23 cellular contexts compared by ENCODE assay signal in genomic region chr2:67032091-67032490, GRCh38.
"Had no signal": no experiment of that assay in that cellular context is flagged by ENCODE, and none has a peak within 500 bp of the region (broad histone marks: within the 10 kb centered on the region; RNA-seq: fewer than 3 reads in every experiment).

No MANE protein-coding gene starts in this region.

- H3K27ac Mint-ChIP-seq: activated B cell treated with CpG ODN at 0.5 μM for 24 hours; activated CD4-positive, alpha-beta memory T cell treated with anti-CD3 and anti-CD28 coated beads, Interleukin-2, amount 10 ng/mL, durations not matched to agents 7 days and 5 days; activated naive CD4-positive, alpha-beta T cell treated with anti-CD3 and anti-CD28 coated beads, Interleukin-2, amount 50 U/mL, for 72 hours; activated T-helper 1 cell treated with anti-CD3 and anti-CD28 coated beads, Interleukin-12 subunit alpha, Interleukin-12 subunit beta, Interleukin-2, Interleukin-4 antibody, amounts not matched to agents 30 ng/mL and 10 ng/mL and 1 ng/mL, durations not matched to agents 14 hours and 24 hours and 36 hours; natural killer cell treated with Interleukin-12 subunit alpha and Interleukin-12 subunit beta and Interleukin-15 and Interleukin-18, amount 100 ng/mL, for 72 hours; T-helper 1 cell treated with Interleukin-12 subunit alpha and Interleukin-12 subunit beta and Interleukin-4 antibody, amounts not matched to agents 30 μg/mL and 1 μg/mL, for 36 hours; type B pancreatic cell had no signal

- H3K36me3 Mint-ChIP-seq: activated naive CD4-positive, alpha-beta T cell treated with anti-CD3 and anti-CD28 coated beads, Interleukin-2, amount 50 U/mL, for 72 hours; natural killer cell treated with Interleukin-12 subunit alpha and Interleukin-12 subunit beta and Interleukin-15 and Interleukin-18, amount 100 ng/mL, for 72 hours; type B pancreatic cell had no signal

- H3K4me3 Mint-ChIP-seq: activated B cell treated with CpG ODN at 0.5 μM for 24 hours; activated CD4-positive, alpha-beta memory T cell treated with anti-CD3 and anti-CD28 coated beads, Interleukin-2, amount 10 ng/mL, durations not matched to agents 7 days and 5 days; activated T-helper 1 cell treated with anti-CD3 and anti-CD28 coated beads, Interleukin-12 subunit alpha, Interleukin-12 subunit beta, Interleukin-2, Interleukin-4 antibody, amounts not matched to agents 30 ng/mL and 10 ng/mL and 1 ng/mL, durations not matched to agents 14 hours and 24 hours and 36 hours; natural killer cell treated with Interleukin-12 subunit alpha and Interleukin-12 subunit beta and Interleukin-15 and Interleukin-18, amount 100 ng/mL, for 72 hours; T-helper 1 cell treated with Interleukin-12 subunit alpha and Interleukin-12 subunit beta and Interleukin-4 antibody, amounts not matched to agents 30 μg/mL and 1 μg/mL, for 36 hours; type B pancreatic cell had no signal

- H3K27ac ChIP-seq: gastroesophageal sphincter, prostate gland, right atrium auricular region, spleen, thoracic aorta, vagina had no signal

- H3K4me1 ChIP-seq: prostate gland, right atrium auricular region, spleen, vagina had no signal

- H3K4me1 Mint-ChIP-seq: activated B cell treated with CpG ODN at 0.5 μM for 24 hours; activated CD4-positive, alpha-beta memory T cell treated with anti-CD3 and anti-CD28 coated beads, Interleukin-2, amount 10 ng/mL, durations not matched to agents 7 days and 5 days had no signal

- H3K27me3 Mint-ChIP-seq: activated B cell treated with CpG ODN at 0.5 μM for 24 hours; activated CD4-positive, alpha-beta memory T cell treated with anti-CD3 and anti-CD28 coated beads, Interleukin-2, amount 10 ng/mL, durations not matched to agents 7 days and 5 days; natural killer cell treated with Interleukin-12 subunit alpha and Interleukin-12 subunit beta and Interleukin-15 and Interleukin-18, amount 100 ng/mL, for 72 hours; type B pancreatic cell had no signal

- H3K36me3 ChIP-seq: gastroesophageal sphincter, prostate gland, right atrium auricular region, spleen, thoracic aorta, vagina had no signal

- H3K9me3 Mint-ChIP-seq: activated B cell treated with CpG ODN at 0.5 μM for 24 hours; activated CD4-positive, alpha-beta memory T cell treated with anti-CD3 and anti-CD28 coated beads, Interleukin-2, amount 10 ng/mL, durations not matched to agents 7 days and 5 days; activated T-helper 1 cell treated with anti-CD3 and anti-CD28 coated beads, Interleukin-12 subunit alpha, Interleukin-12 subunit beta, Interleukin-2, Interleukin-4 antibody, amounts not matched to agents 30 ng/mL and 10 ng/mL and 1 ng/mL, durations not matched to agents 14 hours and 24 hours and 36 hours; natural killer cell treated with Interleukin-12 subunit alpha and Interleukin-12 subunit beta and Interleukin-15 and Interleukin-18, amount 100 ng/mL, for 72 hours; T-helper 1 cell treated with Interleukin-12 subunit alpha and Interleukin-12 subunit beta and Interleukin-4 antibody, amounts not matched to agents 30 μg/mL and 1 μg/mL, for 36 hours had no signal

- H3K9me3 ChIP-seq: gastroesophageal sphincter, prostate gland, right atrium auricular region, thoracic aorta, vagina had no signal

- FAIRE-seq: islet of Langerhans had no signal

- DNase-seq: activated B cell treated with CpG ODN at 0.5 μM for 24 hours; activated CD4-positive, alpha-beta memory T cell treated with anti-CD3 and anti-CD28 coated beads, Interleukin-2, amount 10 ng/mL, durations not matched to agents 7 days and 5 days; activated CD4-positive, alpha-beta T cell treated with anti-CD3 and anti-CD28 coated beads for 48 hours; activated gamma-delta T cell treated with Interleukin-2 at 50 U/mL for 16 hours; dermis blood vessel endothelial cell; effector CD8-positive, alpha-beta T cell; head of caudate nucleus; hypothalamus; left ventricle myocardium superior; spleen; stimulated activated CD4-positive, alpha-beta T cell treated with anti-CD3 and anti-CD28 coated beads, Interleukin-4, amount 100 ng/mL, for 1 hour; stimulated activated naive CD4-positive, alpha-beta T cell had no signal

- H3K27me3 ChIP-seq: gastroesophageal sphincter, right atrium auricular region, spleen, vagina had no signal

- H3K4me3 ChIP-seq: gastroesophageal sphincter, prostate gland, right atrium auricular region, spleen, thoracic aorta, vagina had no signal
